8 cellular contexts compared by ENCODE assay signal in genomic region chr1:180228648-180229482, GRCh38. TPM values are rescaled to one million over a fixed set of nuclear protein-coding genes. Genes with fewer than 3 reads are reported as not detected.
DNase-seq lines count a peak whose midpoint lies in the region; ATAC-seq and TF ChIP-seq lines count a peak whose summit lies in the region.

No MANE protein-coding gene starts in this region.

- H3K4me3 ChIP-seq in choroid plexus epithelial cell (ENCODE audit: low read depth, low read length) (peak overlapping the region; percentile 52), mucosa of descending colon (no peak overlapping the region)

- no peak for TF ChIP-seq CTCF in choroid plexus epithelial cell (conservative IDR thresholded peaks at IDR 0.05; ENCODE audit: low read depth, low read length)
- no peak for TF ChIP-seq CTCF in mucosa of descending colon (IDR thresholded peaks at IDR 0.05)

- peak; percentile 14 for DNase-seq in activated naive CD4-positive, alpha-beta T cell treated with anti-CD3 and anti-CD28 coated beads for 36 hours
- no peak for DNase-seq in activated naive CD4-positive, alpha-beta T cell treated with anti-CD3 and anti-CD28 coated beads, Interleukin-2, amount 50 U/mL, for 16 hours
- DNase-seq in NCI-H1930 (lab: John Stamatoyannopoulos, UW) (peak; percentile 20 to 23), choroid plexus epithelial cell (ENCODE audit: low read depth) (no peak), mucosa of descending colon (peak in 1 of 3 donors; percentile 33), 8988T (no peak)
- DNase-seq in stimulated activated naive CD4-positive, alpha-beta T cell (lab: John Stamatoyannopoulos, UW): no peak

- H3K4me1 ChIP-seq in mucosa of descending colon (ENCODE audit: low read depth): peaks cover 27% of the 10 kb centered on the region

- ATAC-seq in mucosa of descending colon: peak; percentile 40
- no peak for ATAC-seq in GM18873 (IDR thresholded peaks at IDR 0.05; ENCODE audit: low FRiP score, unreplicated experiment)

- no peak overlapping the region for H3K27ac Mint-ChIP-seq in activated naive CD4-positive, alpha-beta T cell treated with anti-CD3 and anti-CD28 coated beads for 36 hours

- intact Hi-C loops in activated naive CD4-positive, alpha-beta T cell treated with anti-CD3 and anti-CD28 coated beads for 36 hours (cut with micrococcal nuclease): loop anchor here (1.0 to 10.0 kb wide), 3 partner anchors 7 to 1084 kb away; no protein-coding TSS in a partner anchor
- intact Hi-C loops in mucosa of descending colon (cut with DNase I, micrococcal nuclease): no loop called here

- CTCF ChIA-PET in activated naive CD4-positive, alpha-beta T cell treated with anti-CD3 and anti-CD28 coated beads for 36 hours (lab: Charles Lee): no interaction called here

- no peaks in the 10 kb centered on the region for H3K9me3 Mint-ChIP-seq in activated naive CD4-positive, alpha-beta T cell treated with anti-CD3 and anti-CD28 coated beads for 36 hours

- H3K4me3 Mint-ChIP-seq in activated naive CD4-positive, alpha-beta T cell treated with anti-CD3 and anti-CD28 coated beads for 36 hours: peak overlapping the region; percentile 66

- no peaks in the 10 kb centered on the region for H3K9me3 ChIP-seq in mucosa of descending colon

- no peaks in the 10 kb centered on the region for H3K36me3 ChIP-seq in mucosa of descending colon (ENCODE audit: low read depth)

- peaks cover 22% of the 10 kb centered on the region for H3K4me1 Mint-ChIP-seq in activated naive CD4-positive, alpha-beta T cell treated with anti-CD3 and anti-CD28 coated beads for 36 hours (ENCODE audit: low read depth)

- H3K36me3 Mint-ChIP-seq in activated naive CD4-positive, alpha-beta T cell treated with anti-CD3 and anti-CD28 coated beads for 36 hours (ENCODE audit: low read depth): no peaks in the 10 kb centered on the region

- peaks cover 65% of the 10 kb centered on the region for H3K27me3 Mint-ChIP-seq in activated naive CD4-positive, alpha-beta T cell treated with anti-CD3 and anti-CD28 coated beads for 36 hours (ENCODE audit: low read depth)

RNA-seq across cellular contexts. Expression of gene LHX4, which starts 1.2 kb away (rescaled TPM):
- total RNA-seq in activated naive CD4-positive, alpha-beta T cell treated with anti-CD3 and anti-CD28 coated beads for 36 hours: not detected
- 1 to 10 TPM in 1 of 3 donors, under 1 TPM in 2; 0.41 to 2.5 (median 0.89) TPM for total RNA-seq in mucosa of descending colon

Comparison
In these comparisons a context has a peak if more than half of its experiments do, and no peak if none do; other contexts are left out.
1. DNase-seq: peak in activated naive CD4-positive, alpha-beta T cell treated with anti-CD3 and anti-CD28 coated beads for 36 hours (single experiment) and NCI-H1930 (2 of 2); none in activated naive CD4-positive, alpha-beta T cell treated with anti-CD3 and anti-CD28 coated beads, Interleukin-2, amount 50 U/mL, for 16 hours (single experiment), choroid plexus epithelial cell (single experiment), 8988T (single experiment) and stimulated activated naive CD4-positive, alpha-beta T cell (0 of 6).